In the genomic region with DNA sequence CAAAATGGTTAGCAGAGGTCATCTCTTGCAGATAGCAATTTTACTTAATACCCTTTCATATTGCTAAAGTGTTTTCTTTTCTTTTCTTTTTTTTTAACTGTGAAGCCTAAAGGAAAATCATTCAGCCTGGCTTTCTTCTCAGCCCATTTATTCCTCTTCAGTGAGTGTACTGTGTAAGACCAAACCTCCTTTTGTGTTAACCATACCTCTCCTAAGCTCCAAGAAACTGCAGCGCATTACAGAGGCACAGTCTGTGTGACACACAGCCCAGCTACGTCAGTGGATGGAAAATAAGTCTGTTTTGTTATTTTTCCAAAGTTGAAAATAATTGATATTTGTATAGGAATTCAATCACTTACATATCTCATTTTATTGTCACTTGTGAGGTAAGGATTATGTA, we compare ENCODE assay signal across 1 cellular context.
TF ChIP-seq lines count a peak whose summit lies in the region.

No MANE protein-coding gene starts in this region.

TF ChIP-seq in HEK293, 187 proteins besides CTCF, POLR2A, EP300 and RAD21:
- no peak for TF ChIP-seq ZNF555 (tag by site-specific recombination; conservative IDR thresholded peaks at IDR 0.05)
- TF ChIP-seq, protein P1, sequence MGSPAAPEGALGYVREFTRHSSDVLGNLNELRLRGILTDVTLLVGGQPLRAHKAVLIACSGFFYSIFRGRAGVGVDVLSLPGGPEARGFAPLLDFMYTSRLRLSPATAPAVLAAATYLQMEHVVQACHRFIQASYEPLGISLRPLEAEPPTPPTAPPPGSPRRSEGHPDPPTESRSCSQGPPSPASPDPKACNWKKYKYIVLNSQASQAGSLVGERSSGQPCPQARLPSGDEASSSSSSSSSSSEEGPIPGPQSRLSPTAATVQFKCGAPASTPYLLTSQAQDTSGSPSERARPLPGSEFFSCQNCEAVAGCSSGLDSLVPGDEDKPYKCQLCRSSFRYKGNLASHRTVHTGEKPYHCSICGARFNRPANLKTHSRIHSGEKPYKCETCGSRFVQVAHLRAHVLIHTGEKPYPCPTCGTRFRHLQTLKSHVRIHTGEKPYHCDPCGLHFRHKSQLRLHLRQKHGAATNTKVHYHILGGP (tag by site-specific recombination; IDR thresholded peaks at IDR 0.05), result no peak
- TF ChIP-seq MYNN (tag by site-specific recombination; IDR thresholded peaks at IDR 0.05; ENCODE audit: borderline replicate concordance), result no peak
- TF ChIP-seq, protein P2, sequence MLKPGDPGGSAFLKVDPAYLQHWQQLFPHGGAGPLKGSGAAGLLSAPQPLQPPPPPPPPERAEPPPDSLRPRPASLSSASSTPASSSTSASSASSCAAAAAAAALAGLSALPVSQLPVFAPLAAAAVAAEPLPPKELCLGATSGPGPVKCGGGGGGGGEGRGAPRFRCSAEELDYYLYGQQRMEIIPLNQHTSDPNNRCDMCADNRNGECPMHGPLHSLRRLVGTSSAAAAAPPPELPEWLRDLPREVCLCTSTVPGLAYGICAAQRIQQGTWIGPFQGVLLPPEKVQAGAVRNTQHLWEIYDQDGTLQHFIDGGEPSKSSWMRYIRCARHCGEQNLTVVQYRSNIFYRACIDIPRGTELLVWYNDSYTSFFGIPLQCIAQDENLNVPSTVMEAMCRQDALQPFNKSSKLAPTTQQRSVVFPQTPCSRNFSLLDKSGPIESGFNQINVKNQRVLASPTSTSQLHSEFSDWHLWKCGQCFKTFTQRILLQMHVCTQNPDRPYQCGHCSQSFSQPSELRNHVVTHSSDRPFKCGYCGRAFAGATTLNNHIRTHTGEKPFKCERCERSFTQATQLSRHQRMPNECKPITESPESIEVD (tag by site-specific recombination; IDR thresholded peaks at IDR 0.05), result peak; percentile 84
- no peak for TF ChIP-seq WT1 (tag by site-specific recombination; IDR thresholded peaks at IDR 0.05)
- TF ChIP-seq GLI2 (tag by site-specific recombination; IDR thresholded peaks at IDR 0.05; ENCODE audit: borderline replicate concordance, low read depth), result no peak
- TF ChIP-seq ZFP37 (tag by site-specific recombination; IDR thresholded peaks at IDR 0.05), result no peak
- no peak for TF ChIP-seq ZBTB8A (tag by site-specific recombination; IDR thresholded peaks at IDR 0.05)
- no peak for TF ChIP-seq ZNF112 (tag by site-specific recombination; IDR thresholded peaks at IDR 0.05)
- 0 out of 2 replicates have a peak, but pooled peaks have one; percentile 40 for TF ChIP-seq ZNF629 (tag by site-specific recombination; IDR thresholded peaks at IDR 0.05)
- TF ChIP-seq, protein P3, sequence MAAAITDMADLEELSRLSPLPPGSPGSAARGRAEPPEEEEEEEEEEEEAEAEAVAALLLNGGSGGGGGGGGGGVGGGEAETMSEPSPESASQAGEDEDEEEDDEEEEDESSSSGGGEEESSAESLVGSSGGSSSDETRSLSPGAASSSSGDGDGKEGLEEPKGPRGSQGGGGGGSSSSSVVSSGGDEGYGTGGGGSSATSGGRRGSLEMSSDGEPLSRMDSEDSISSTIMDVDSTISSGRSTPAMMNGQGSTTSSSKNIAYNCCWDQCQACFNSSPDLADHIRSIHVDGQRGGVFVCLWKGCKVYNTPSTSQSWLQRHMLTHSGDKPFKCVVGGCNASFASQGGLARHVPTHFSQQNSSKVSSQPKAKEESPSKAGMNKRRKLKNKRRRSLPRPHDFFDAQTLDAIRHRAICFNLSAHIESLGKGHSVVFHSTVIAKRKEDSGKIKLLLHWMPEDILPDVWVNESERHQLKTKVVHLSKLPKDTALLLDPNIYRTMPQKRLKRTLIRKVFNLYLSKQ (tag by site-specific recombination; IDR thresholded peaks at IDR 0.05; ENCODE audit: borderline replicate concordance), result no peak
- TF ChIP-seq, protein P4, sequence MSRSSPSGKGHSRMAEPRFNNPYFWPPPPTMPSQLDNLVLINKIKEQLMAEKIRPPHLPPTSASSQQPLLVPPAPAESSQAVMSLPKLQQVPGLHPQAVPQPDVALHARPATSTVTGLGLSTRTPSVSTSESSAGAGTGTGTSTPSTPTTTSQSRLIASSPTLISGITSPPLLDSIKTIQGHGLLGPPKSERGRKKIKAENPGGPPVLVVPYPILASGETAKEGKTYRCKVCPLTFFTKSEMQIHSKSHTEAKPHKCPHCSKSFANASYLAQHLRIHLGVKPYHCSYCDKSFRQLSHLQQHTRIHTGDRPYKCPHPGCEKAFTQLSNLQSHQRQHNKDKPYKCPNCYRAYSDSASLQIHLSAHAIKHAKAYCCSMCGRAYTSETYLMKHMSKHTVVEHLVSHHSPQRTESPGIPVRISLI (tag by site-specific recombination; IDR thresholded peaks at IDR 0.05), result no peak
- no peak for TF ChIP-seq ZFP3 (tag by site-specific recombination; IDR thresholded peaks at IDR 0.05; ENCODE audit: low read depth)
- TF ChIP-seq ZNF48 (tag by site-specific recombination; IDR thresholded peaks at IDR 0.05), result no peak
- TF ChIP-seq ZNF658 (tag by site-specific recombination; IDR thresholded peaks at IDR 0.05), result no peak
- TF ChIP-seq ZNF621 (tag by site-specific recombination; IDR thresholded peaks at IDR 0.05), result no peak
TF ChIP-seq in HEK293: peak in this region for 2.
